Comparison of ENCODE assay signal across 1 cellular context in genomic region chr9:121569266-121569648, GRCh38.
TF ChIP-seq lines count a peak whose summit lies in the region.

No MANE protein-coding gene starts in this region.

TF ChIP-seq in GM23338, 12 proteins besides CTCF, POLR2A, EP300 and RAD21 (continued from another document):
- TF ChIP-seq REST (IDR thresholded peaks at IDR 0.05; ENCODE audit: unreplicated experiment) (no peak), STAT1 (IDR thresholded peaks at IDR 0.05; ENCODE audit: unreplicated experiment) (no peak), ETS1 (IDR thresholded peaks at IDR 0.05) (no peak), ZNF462 (CRISPR knock-in tag; IDR thresholded peaks at IDR 0.05) (no peak), ZNF114 (CRISPR knock-in tag; IDR thresholded peaks at IDR 0.05) (no peak)
